11 cellular contexts compared by ENCODE assay signal in genomic region chr10:104253106-104253505, GRCh38. TPM values are rescaled to one million over a fixed set of nuclear protein-coding genes. Genes with fewer than 3 reads are reported as not detected.
A peak's percentile ranks its signal among the peaks of the same experiment; 100 is the strongest.
DNase-seq lines count a peak whose midpoint lies in the region; ATAC-seq and TF ChIP-seq lines count a peak whose summit lies in the region.
"Had no signal": no experiment of that assay in that cellular context is flagged by ENCODE, and none has a peak within 500 bp of the region (broad histone marks: within the 10 kb centered on the region; RNA-seq: fewer than 3 reads in every experiment).

No MANE protein-coding gene starts in this region.

- H3K27me3 ChIP-seq in BE2C: no peaks in the 10 kb centered on the region
- no peaks in the 10 kb centered on the region for H3K27me3 ChIP-seq in Caco-2 (replicated peaks; ENCODE audit: control insufficient read depth, insufficient read depth, low read length)
- H3K27me3 ChIP-seq in liver (ENCODE audit: control insufficient read depth in 4 of 4, insufficient read depth in 4 of 4, low read length in 3 of 4): no peaks in the 10 kb centered on the region

- no peaks in the 10 kb centered on the region for H3K9me3 ChIP-seq in BE2C
- H3K9me3 ChIP-seq in Caco-2: 0 out of 2 replicates have a peak, but pooled peaks cover 4% of the 10 kb centered on the region
- no peaks in the 10 kb centered on the region for H3K9me3 ChIP-seq in liver (ENCODE audit: control insufficient read depth in 4 of 4, low read length in 3 of 4)

- H3K36me3 ChIP-seq in BE2C (peaks cover 6% of the 10 kb centered on the region), Caco-2 (ENCODE audit: control insufficient read depth, insufficient read depth, low read length) (no peaks in the 10 kb centered on the region), liver (ENCODE audit: control insufficient read depth in 4 of 4, insufficient read depth in 3 of 4, low read depth in 1 of 4, low read length in 3 of 4) (no peaks in the 10 kb centered on the region)

- H3K4me3 ChIP-seq in BE2C (ENCODE audit: low read depth, low read length) (no peak overlapping the region), Caco-2 (ENCODE audit: low read depth, low read length) (no peak overlapping the region), liver (ENCODE audit: low read depth in 1 of 3, low read length in 3 of 3) (no peak overlapping the region)

- WGBS in liver: 51% methylated on average over 2 of the region's 2 CpGs

- POLR2A ChIA-PET in Caco-2 (lab: Charles Lee): interaction anchor here (0.8 to 1.4 kb wide), 2 partner anchors 9 to 16 kb away, joined by 3 to 4 read pairs; partner anchors contain the start of gene GSTO2
- POLR2A ChIA-PET in activated CD4-positive, alpha-beta memory T cell treated with anti-CD3 and anti-CD28 coated beads for 36 hours (lab: Charles Lee): interaction anchor here (6.6 kb wide), 1 partner anchor 14 kb away, joined by 71 read pairs; the partner anchor contains the start of gene GSTO2

- H3K4me1 ChIP-seq in BE2C (peaks cover 8% of the 10 kb centered on the region), Caco-2 (peaks cover 47% of the 10 kb centered on the region), liver (ENCODE audit: control insufficient read depth in 4 of 4, insufficient read depth in 4 of 4, low read length in 3 of 4) (peaks cover 6 to 51% (median 34%) of the 10 kb centered on the region in 4 donors)

- H3K36me3 Mint-ChIP-seq in Caco-2 (ENCODE audit: insufficient read depth, unreplicated experiment): peaks cover 16% of the 10 kb centered on the region
- peaks cover 20% of the 10 kb centered on the region for H3K36me3 Mint-ChIP-seq in activated CD4-positive, alpha-beta memory T cell treated with anti-CD3 and anti-CD28 coated beads for 36 hours

- ATAC-seq in GM19467 (IDR thresholded peaks at IDR 0.05; ENCODE audit: unreplicated experiment) (no peak), GM18870 (IDR thresholded peaks at IDR 0.05; ENCODE audit: unreplicated experiment) (no peak)

- H3K27me3 Mint-ChIP-seq in Caco-2 (ENCODE audit: insufficient read depth, unreplicated experiment): no peaks in the 10 kb centered on the region
- H3K27me3 Mint-ChIP-seq in activated CD4-positive, alpha-beta memory T cell treated with anti-CD3 and anti-CD28 coated beads for 36 hours: peaks cover 6% of the 10 kb centered on the region

- DNase-seq in BE2C: peak; percentile 7
- DNase-seq in Caco-2: peak; percentile 73 to 87
- DNase-seq in activated CD4-positive, alpha-beta memory T cell treated with anti-CD3 and anti-CD28 coated beads for 36 hours: peak; percentile 37
- no peak for DNase-seq in H4 (ENCODE audit: low spot score)
- DNase-seq in NCI-H2171 (lab: John Stamatoyannopoulos, UW): no peak
- DNase-seq: activated CD4-positive, CD25-positive, alpha-beta regulatory T cell treated with anti-CD3 and anti-CD28 coated beads, Interleukin-2, amount 50 U/mL, for 72 hours; NCI-H446; Right ventricle myocardium superior had no signal

- no TSS peak for BruUV-seq in Caco-2 (replicated peaks; lab: Mats Ljungman, UMichigan)

- H3K27ac ChIP-seq in liver (ENCODE audit: low read depth in 1 of 2, low read length in 2 of 2): peak overlapping the region; percentile 99 to 100

- no peaks in the 10 kb centered on the region for H3K9me3 Mint-ChIP-seq in Caco-2 (ENCODE audit: unreplicated experiment)
- H3K9me3 Mint-ChIP-seq in activated CD4-positive, alpha-beta memory T cell treated with anti-CD3 and anti-CD28 coated beads for 36 hours: no peaks in the 10 kb centered on the region

- peak; percentile 25 to 32 for TF ChIP-seq RAD21 in liver (IDR thresholded peaks at IDR 0.05)

- peaks cover 40% of the 10 kb centered on the region for H3K4me1 Mint-ChIP-seq in Caco-2 (ENCODE audit: low read depth, unreplicated experiment)
- H3K4me1 Mint-ChIP-seq in activated CD4-positive, alpha-beta memory T cell treated with anti-CD3 and anti-CD28 coated beads for 36 hours (ENCODE audit: low read depth): peaks cover 34% of the 10 kb centered on the region

- H3K4me3 Mint-ChIP-seq in Caco-2 (ENCODE audit: unreplicated experiment): peak overlapping the region; percentile 81
- no peak overlapping the region for H3K4me3 Mint-ChIP-seq in activated CD4-positive, alpha-beta memory T cell treated with anti-CD3 and anti-CD28 coated beads for 36 hours

- peak overlapping the region; percentile 73 for H3K27ac Mint-ChIP-seq in Caco-2 (ENCODE audit: unreplicated experiment)
- no peak overlapping the region for H3K27ac Mint-ChIP-seq in activated CD4-positive, alpha-beta memory T cell treated with anti-CD3 and anti-CD28 coated beads for 36 hours

- CTCF ChIA-PET in Caco-2 (lab: Charles Lee): interaction anchor here (0.6 to 3.3 kb wide), 3 partner anchors 52 to 365 kb away, joined by 3 to 14 read pairs (median 5); partner anchors contain the start of gene SFR1
- CTCF ChIA-PET in activated CD4-positive, alpha-beta memory T cell treated with anti-CD3 and anti-CD28 coated beads for 36 hours (lab: Charles Lee): interaction anchor here (1.9 to 5.8 kb wide), 2 partner anchors 21 kb away, joined by 4 to 48 read pairs; no protein-coding TSS in a partner anchor

- H3K9ac ChIP-seq in liver (ENCODE audit: low read depth in 1 of 2, low read length in 2 of 2): no peak overlapping the region

- intact Hi-C loops in Caco-2 (cut with micrococcal nuclease; ENCODE audit: unreplicated experiment): loop anchor here (1.0 kb wide), 3 partner anchors 10 to 131 kb away; partner anchors contain the start of genes CFAP43 and SFR1
- intact Hi-C loops in activated CD4-positive, alpha-beta memory T cell treated with anti-CD3 and anti-CD28 coated beads for 36 hours (cut with micrococcal nuclease): no loop called here

- TF ChIP-seq CTCF in BE2C (IDR thresholded peaks at IDR 0.05; ENCODE audit: low read depth, low read length): no peak
- no peak for TF ChIP-seq CTCF in Caco-2 (IDR thresholded peaks at IDR 0.05; ENCODE audit: insufficient read depth in 1 of 2, low read depth in 1 of 2, low read length in 1 of 2, severe bottlenecking in 1 of 2, unreplicated experiment in 1 of 2)
- no peak for TF ChIP-seq CTCF in liver (IDR thresholded peaks at IDR 0.05; ENCODE audit: low read depth, low read length, missing input control)

TF ChIP-seq in liver, 16 proteins besides CTCF, POLR2A, EP300 and RAD21 (continues in another document):
- TF ChIP-seq FOXA2 (IDR thresholded peaks at IDR 0.05) (peak; percentile 86), RXRA (IDR thresholded peaks at IDR 0.05) (peak; percentile 37 to 68), HNF4G (IDR thresholded peaks at IDR 0.05) (peak; percentile 19), YY1 (IDR thresholded peaks at IDR 0.05) (peak; percentile 26), TAF1 (conservative IDR thresholded peaks at IDR 0.05) (no peak)
- TF ChIP-seq, protein P1, sequence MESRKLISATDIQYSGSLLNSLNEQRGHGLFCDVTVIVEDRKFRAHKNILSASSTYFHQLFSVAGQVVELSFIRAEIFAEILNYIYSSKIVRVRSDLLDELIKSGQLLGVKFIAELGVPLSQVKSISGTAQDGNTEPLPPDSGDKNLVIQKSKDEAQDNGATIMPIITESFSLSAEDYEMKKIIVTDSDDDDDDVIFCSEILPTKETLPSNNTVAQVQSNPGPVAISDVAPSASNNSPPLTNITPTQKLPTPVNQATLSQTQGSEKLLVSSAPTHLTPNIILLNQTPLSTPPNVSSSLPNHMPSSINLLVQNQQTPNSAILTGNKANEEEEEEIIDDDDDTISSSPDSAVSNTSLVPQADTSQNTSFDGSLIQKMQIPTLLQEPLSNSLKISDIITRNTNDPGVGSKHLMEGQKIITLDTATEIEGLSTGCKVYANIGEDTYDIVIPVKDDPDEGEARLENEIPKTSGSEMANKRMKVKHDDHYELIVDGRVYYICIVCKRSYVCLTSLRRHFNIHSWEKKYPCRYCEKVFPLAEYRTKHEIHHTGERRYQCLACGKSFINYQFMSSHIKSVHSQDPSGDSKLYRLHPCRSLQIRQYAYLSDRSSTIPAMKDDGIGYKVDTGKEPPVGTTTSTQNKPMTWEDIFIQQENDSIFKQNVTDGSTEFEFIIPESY (IDR thresholded peaks at IDR 0.05): peak; percentile 55

RNA-seq across cellular contexts. Expression of gene GSTO1, which starts 1.6 kb away (rescaled TPM):
- polyA plus RNA-seq in BE2C (2012; ENCODE audit: insufficient read depth, insufficient read length, low read depth): 83.4 TPM
- total RNA-seq in Caco-2 (2022): 167 and 182 TPM in 2 replicates
- 100 to 1,000 TPM; 215 to 225 TPM for total RNA-seq in activated CD4-positive, alpha-beta memory T cell treated with anti-CD3 and anti-CD28 coated beads for 36 hours
- 100 to 1,000 TPM; 137 to 156 TPM for total RNA-seq in liver
- 100 to 1,000 TPM; 266 to 349 TPM for polyA plus RNA-seq in liver
- total RNA-seq in H4 (2014; rRNA removed; shearing (Covaris generic)): 171 and 239 TPM in 2 replicates

RNA-seq across cellular contexts. Expression of gene GSTO2, which starts 15.9 kb away (rescaled TPM):
- 0.68 TPM for polyA plus RNA-seq in BE2C (2012; ENCODE audit: insufficient read depth, insufficient read length, low read depth)
- total RNA-seq in Caco-2 (2022) (1.1 and 1.4 TPM in 2 replicates), liver (1 to 10 TPM; 1.0 to 4.6 TPM)
- total RNA-seq in activated CD4-positive, alpha-beta memory T cell treated with anti-CD3 and anti-CD28 coated beads for 36 hours: 1 to 10 TPM; 2.3 to 2.6 TPM
- polyA plus RNA-seq in liver: 1 to 10 TPM; 1.6 to 1.8 TPM
- total RNA-seq in H4 (2014; rRNA removed; shearing (Covaris generic)): 0.72 TPM in 1 of 2 replicates, not detected in the other

RNA-seq across cellular contexts. Expression of gene CFAP43, which starts 20.9 kb away (rescaled TPM):
- polyA plus RNA-seq in BE2C (2012; ENCODE audit: insufficient read depth, insufficient read length, low read depth): not detected
- total RNA-seq in Caco-2 (2022): 0.52 and 0.77 TPM in 2 replicates
- total RNA-seq in activated CD4-positive, alpha-beta memory T cell treated with anti-CD3 and anti-CD28 coated beads for 36 hours: under 1 TPM; 0.19 to 0.22 TPM
- under 1 TPM; 0.17 to 0.33 TPM for total RNA-seq in liver
- under 1 TPM; 0.10 to 0.13 TPM for polyA plus RNA-seq in liver
- 0.27 TPM in 1 of 2 replicates, not detected in the other for total RNA-seq in H4 (2014; rRNA removed; shearing (Covaris generic))
- total RNA-seq: Right ventricle myocardium superior had no signal

Comparison
In these comparisons a context has a peak if more than half of its experiments do, and no peak if none do; other contexts are left out.
1. DNase-seq: peak in BE2C (single experiment), Caco-2 (2 of 2) and activated CD4-positive, alpha-beta memory T cell treated with anti-CD3 and anti-CD28 coated beads for 36 hours (single experiment); none in H4 (single experiment) and NCI-H2171 (single experiment).